ENCODE assay signal across 14 cellular contexts in the genomic region with DNA sequence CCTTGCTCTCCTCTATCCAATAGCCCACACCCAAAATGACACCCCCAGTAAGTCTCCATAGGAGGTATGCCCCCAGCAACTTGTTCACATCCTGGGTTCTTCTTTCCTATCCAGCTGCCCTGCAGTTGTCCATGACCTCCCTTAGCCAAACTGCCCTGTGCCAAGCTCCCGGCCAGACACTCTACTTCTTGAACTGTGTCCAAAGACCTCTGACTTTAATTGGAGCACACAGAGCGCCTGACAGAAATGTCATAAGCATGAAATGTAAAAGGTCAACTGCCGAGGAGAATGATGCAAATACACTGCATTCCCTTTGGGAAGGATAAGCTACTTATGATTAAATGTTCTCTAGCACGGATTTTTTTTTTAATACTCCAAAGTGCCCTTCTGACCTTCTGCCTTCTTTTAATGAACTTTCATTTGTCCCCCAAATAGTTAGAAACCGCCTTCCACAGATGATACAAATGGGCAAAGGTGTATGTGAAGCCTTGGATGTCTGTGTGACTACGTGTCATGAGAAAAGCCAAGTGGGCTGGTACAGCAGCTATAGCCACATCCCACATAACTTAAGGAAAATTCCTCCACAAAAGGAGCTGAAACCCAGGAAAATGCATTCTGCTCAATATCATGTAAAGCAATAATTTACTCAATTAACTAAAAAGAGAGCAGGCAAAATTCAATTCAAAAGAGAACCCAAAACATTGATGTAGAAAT. TPM values are rescaled to one million over a fixed set of nuclear protein-coding genes. Genes with fewer than 3 reads are reported as not detected.
DNase-seq lines count a peak whose midpoint lies in the region; ATAC-seq and TF ChIP-seq lines count a peak whose summit lies in the region.
"Had no signal": no experiment of that assay in that cellular context is flagged by ENCODE, and none has a peak within 500 bp of the region (broad histone marks: within the 10 kb centered on the region; RNA-seq: fewer than 3 reads in every experiment).

No MANE protein-coding gene starts in this region.

- H3K4me3 Mint-ChIP-seq in stimulated activated naive CD8-positive, alpha-beta T cell treated with anti-CD3 and anti-CD28 coated beads, Interleukin-15, Interleukin-2, amounts not matched to agents 100 ng/mL and 50 ng/mL, for 24 hours, result no peak overlapping the region
- H3K4me3 Mint-ChIP-seq in endothelial cell (ENCODE audit: unreplicated experiment), result no peak overlapping the region
- H3K4me3 Mint-ChIP-seq: activated naive CD4-positive, alpha-beta T cell treated with anti-CD3 and anti-CD28 coated beads, Interleukin-2, amount 50 U/mL, for 24 hours; IgD-negative memory B cell; stimulated activated naive CD8-positive, alpha-beta T cell treated with anti-CD3 and anti-CD28 coated beads, Interleukin-15, amount 100 ng/mL, for 72 hours had no signal

- DNase-seq in stimulated activated naive CD8-positive, alpha-beta T cell treated with anti-CD3 and anti-CD28 coated beads, Interleukin-15, Interleukin-2, amounts not matched to agents 100 U/mL and 50 U/mL, for 24 hours, result no peak
- DNase-seq in foreskin fibroblast, result peak; percentile 45 to 72
- DNase-seq in omental fat pad (ENCODE audit: low spot score), result no peak
- no peak for DNase-seq in colonic mucosa
- DNase-seq in endothelial cell (ENCODE audit: low spot score), result no peak
- DNase-seq in iPS-NIHi11 (ENCODE audit: low spot score), result no peak
- DNase-seq: activated CD8-positive, alpha-beta memory T cell treated with anti-CD3 and anti-CD28 coated beads, Interleukin-2, amount 50 U/mL, for 48 hours; stimulated activated naive CD8-positive, alpha-beta T cell treated with anti-CD3 and anti-CD28 coated beads, Interleukin-15, amount 100 ng/mL, for 72 hours had no signal

- intact Hi-C loops in colonic mucosa (cut with DNase I), result no loop called here

- no peak overlapping the region for H3K9ac ChIP-seq in colonic mucosa (ENCODE audit: low read depth in 2 of 2, low read length in 2 of 2)

- no peaks in the 10 kb centered on the region for H3K27me3 ChIP-seq in colonic mucosa

- H3K4me3 ChIP-seq in foreskin fibroblast (ENCODE audit: low read depth in 1 of 2, low read length in 2 of 2) (no peak overlapping the region), colonic mucosa (no peak overlapping the region)

- no peaks in the 10 kb centered on the region for H3K9me3 Mint-ChIP-seq in stimulated activated naive CD8-positive, alpha-beta T cell treated with anti-CD3 and anti-CD28 coated beads, Interleukin-15, Interleukin-2, amounts not matched to agents 100 ng/mL and 50 ng/mL, for 24 hours
- H3K9me3 Mint-ChIP-seq in endothelial cell (ENCODE audit: unreplicated experiment), result no peaks in the 10 kb centered on the region
- H3K9me3 Mint-ChIP-seq: activated naive CD4-positive, alpha-beta T cell treated with anti-CD3 and anti-CD28 coated beads, Interleukin-2, amount 50 U/mL, for 24 hours; stimulated activated naive CD8-positive, alpha-beta T cell treated with anti-CD3 and anti-CD28 coated beads, Interleukin-15, amount 100 ng/mL, for 72 hours had no signal

- no peaks in the 10 kb centered on the region for H3K9me3 ChIP-seq in colonic mucosa

- no peak overlapping the region for H3K27ac ChIP-seq in colonic mucosa

- no peak for TF ChIP-seq CTCF in foreskin fibroblast (IDR thresholded peaks at IDR 0.05; ENCODE audit: low read depth, low read length)
- TF ChIP-seq CTCF in omental fat pad (IDR thresholded peaks at IDR 0.05), result no peak
- no peak for TF ChIP-seq CTCF in colonic mucosa (IDR thresholded peaks at IDR 0.05)
- TF ChIP-seq CTCF in endothelial cell (IDR thresholded peaks at IDR 0.05; ENCODE audit: unreplicated experiment), result no peak

- peak overlapping the region; percentile 56 for H3K27ac Mint-ChIP-seq in stimulated activated naive CD8-positive, alpha-beta T cell treated with anti-CD3 and anti-CD28 coated beads, Interleukin-15, Interleukin-2, amounts not matched to agents 100 ng/mL and 50 ng/mL, for 24 hours
- H3K27ac Mint-ChIP-seq in endothelial cell (ENCODE audit: unreplicated experiment), result no peak overlapping the region
- H3K27ac Mint-ChIP-seq: activated naive CD4-positive, alpha-beta T cell treated with anti-CD3 and anti-CD28 coated beads, Interleukin-2, amount 50 U/mL, for 24 hours; IgD-negative memory B cell had no signal

- no peaks in the 10 kb centered on the region for H3K4me1 ChIP-seq in colonic mucosa

- ATAC-seq in stimulated activated naive CD8-positive, alpha-beta T cell treated with anti-CD3 and anti-CD28 coated beads, Interleukin-15, Interleukin-2, amounts not matched to agents 100 U/mL and 50 U/mL, for 24 hours, result no peak
- ATAC-seq in omental fat pad (ENCODE audit: low FRiP score), result peak; percentile 57
- ATAC-seq in HG02571 (IDR thresholded peaks at IDR 0.05; ENCODE audit: unreplicated experiment), result no peak
- ATAC-seq: esophagus mucosa; stimulated activated naive CD8-positive, alpha-beta T cell treated with anti-CD3 and anti-CD28 coated beads, Interleukin-15, amount 100 ng/mL, for 72 hours had no signal

- H3K4me1 Mint-ChIP-seq in stimulated activated naive CD8-positive, alpha-beta T cell treated with anti-CD3 and anti-CD28 coated beads, Interleukin-15, Interleukin-2, amounts not matched to agents 100 ng/mL and 50 ng/mL, for 24 hours (ENCODE audit: low read depth), result no peaks in the 10 kb centered on the region
- H3K4me1 Mint-ChIP-seq in endothelial cell (ENCODE audit: unreplicated experiment), result peaks cover 10% of the 10 kb centered on the region
- H3K4me1 Mint-ChIP-seq: activated naive CD4-positive, alpha-beta T cell treated with anti-CD3 and anti-CD28 coated beads, Interleukin-2, amount 50 U/mL, for 24 hours; IgD-negative memory B cell; stimulated activated naive CD8-positive, alpha-beta T cell treated with anti-CD3 and anti-CD28 coated beads, Interleukin-15, amount 100 ng/mL, for 72 hours had no signal

- no peaks in the 10 kb centered on the region for H3K36me3 ChIP-seq in colonic mucosa

- H3K36me3 Mint-ChIP-seq in stimulated activated naive CD8-positive, alpha-beta T cell treated with anti-CD3 and anti-CD28 coated beads, Interleukin-15, Interleukin-2, amounts not matched to agents 100 ng/mL and 50 ng/mL, for 24 hours (ENCODE audit: low read depth), result no peaks in the 10 kb centered on the region
- no peaks in the 10 kb centered on the region for H3K36me3 Mint-ChIP-seq in endothelial cell (ENCODE audit: low read depth, unreplicated experiment)
- H3K36me3 Mint-ChIP-seq: activated naive CD4-positive, alpha-beta T cell treated with anti-CD3 and anti-CD28 coated beads, Interleukin-2, amount 50 U/mL, for 24 hours; IgD-negative memory B cell had no signal

- peaks cover 20% of the 10 kb centered on the region for H3K27me3 Mint-ChIP-seq in stimulated activated naive CD8-positive, alpha-beta T cell treated with anti-CD3 and anti-CD28 coated beads, Interleukin-15, Interleukin-2, amounts not matched to agents 100 ng/mL and 50 ng/mL, for 24 hours
- no peaks in the 10 kb centered on the region for H3K27me3 Mint-ChIP-seq in endothelial cell (ENCODE audit: unreplicated experiment)
- H3K27me3 Mint-ChIP-seq: IgD-negative memory B cell had no signal

RNA-seq across cellular contexts. Expression of gene PALMD, which starts 26.7 kb away (rescaled TPM):
- total RNA-seq in omental fat pad (100 to 1,000 TPM in 3 of 4 donors, 10 to 100 TPM in 1; 86.2 to 235 (median 136) TPM), colonic mucosa (1 to 10 TPM; 1.4 to 2.2 TPM), endothelial cell (ENCODE audit: unreplicated experiment) (1.9 TPM)
- total RNA-seq: mononuclear cell had no signal

Comparison
In these comparisons a context has a peak if more than half of its experiments do, and no peak if none do; other contexts are left out.
1. DNase-seq: peak in foreskin fibroblast (2 of 2); none in stimulated activated naive CD8-positive, alpha-beta T cell treated with anti-CD3 and anti-CD28 coated beads, Interleukin-15, Interleukin-2, amounts not matched to agents 100 U/mL and 50 U/mL, for 24 hours (single experiment), omental fat pad (single experiment), colonic mucosa (single experiment), endothelial cell (single experiment) and iPS-NIHi11 (single experiment).
2. RNA of gene PALMD, which starts 26.7 kb away (total RNA-seq): 86.2 to 235 TPM in omental fat pad; 1.4 to 2.2 TPM in colonic mucosa and 1.9 TPM in endothelial cell (single experiment); every median in the first group is over 10 times any median in the second.